3 cellular contexts compared by ENCODE assay signal in the genomic region with DNA sequence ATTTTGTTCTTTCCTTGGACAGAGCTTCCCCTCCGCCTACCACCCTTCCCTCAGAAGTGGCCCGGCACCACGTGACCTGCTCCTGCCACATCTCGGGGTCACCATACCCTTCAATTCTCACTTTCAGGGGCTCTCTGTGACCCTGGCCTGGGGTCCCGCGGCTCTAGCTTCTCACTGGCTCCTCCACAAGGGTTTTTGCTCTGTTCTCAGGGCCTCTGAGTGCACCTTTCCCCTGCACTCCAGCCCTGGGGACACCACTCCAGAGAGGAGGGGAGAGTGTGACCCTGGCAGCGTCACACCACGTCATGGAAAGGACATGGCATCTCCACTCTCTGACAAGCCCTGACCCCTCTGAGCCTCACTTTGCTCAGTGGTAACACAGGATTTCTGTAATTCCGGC.
A peak's percentile ranks its signal among the peaks of the same experiment; 100 is the strongest.
TF ChIP-seq lines count a peak whose summit lies in the region.

No MANE protein-coding gene starts in this region.

TF ChIP-seq in GM12878, 131 proteins besides CTCF, POLR2A, EP300 and RAD21:
- TF ChIP-seq NKRF (conservative IDR thresholded peaks at IDR 0.05) (no peak), JUND (IDR thresholded peaks at IDR 0.05; ENCODE audit: low read depth, low read length) (no peak), USF1 (IDR thresholded peaks at IDR 0.05; ENCODE audit: borderline replicate concordance, extremely low read length, insufficient read depth, low read depth, low read length) (peak; percentile 24), SREBF2 (IDR thresholded peaks at IDR 0.05; ENCODE audit: low read length) (no peak), EGR1 (IDR thresholded peaks at IDR 0.05; ENCODE audit: borderline replicate concordance in 1 of 2, low read depth in 2 of 2, low read length in 2 of 2) (no peak), PAX8 (IDR thresholded peaks at IDR 0.05) (no peak), STAT3 (IDR thresholded peaks at IDR 0.05; ENCODE audit: low read depth, low read length) (no peak)

TF ChIP-seq in K562, 482 proteins besides CTCF, POLR2A, EP300 and RAD21:
- TF ChIP-seq, protein P1, sequence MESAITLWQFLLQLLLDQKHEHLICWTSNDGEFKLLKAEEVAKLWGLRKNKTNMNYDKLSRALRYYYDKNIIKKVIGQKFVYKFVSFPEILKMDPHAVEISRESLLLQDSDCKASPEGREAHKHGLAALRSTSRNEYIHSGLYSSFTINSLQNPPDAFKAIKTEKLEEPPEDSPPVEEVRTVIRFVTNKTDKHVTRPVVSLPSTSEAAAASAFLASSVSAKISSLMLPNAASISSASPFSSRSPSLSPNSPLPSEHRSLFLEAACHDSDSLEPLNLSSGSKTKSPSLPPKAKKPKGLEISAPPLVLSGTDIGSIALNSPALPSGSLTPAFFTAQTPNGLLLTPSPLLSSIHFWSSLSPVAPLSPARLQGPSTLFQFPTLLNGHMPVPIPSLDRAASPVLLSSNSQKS (CRISPR knock-in tag; IDR thresholded peaks at IDR 0.05): no peak
- peak; percentile 50 for TF ChIP-seq USF2 (CRISPR knock-in tag; IDR thresholded peaks at IDR 0.05)

TF ChIP-seq in H1, 55 proteins besides CTCF, POLR2A, EP300 and RAD21:
- TF ChIP-seq RBBP5 (IDR thresholded peaks at IDR 0.05; ENCODE audit: borderline replicate concordance, low read depth, low read length): no peak
- no peak for TF ChIP-seq JUND (IDR thresholded peaks at IDR 0.05; ENCODE audit: low read length)
